In the genomic region with DNA sequence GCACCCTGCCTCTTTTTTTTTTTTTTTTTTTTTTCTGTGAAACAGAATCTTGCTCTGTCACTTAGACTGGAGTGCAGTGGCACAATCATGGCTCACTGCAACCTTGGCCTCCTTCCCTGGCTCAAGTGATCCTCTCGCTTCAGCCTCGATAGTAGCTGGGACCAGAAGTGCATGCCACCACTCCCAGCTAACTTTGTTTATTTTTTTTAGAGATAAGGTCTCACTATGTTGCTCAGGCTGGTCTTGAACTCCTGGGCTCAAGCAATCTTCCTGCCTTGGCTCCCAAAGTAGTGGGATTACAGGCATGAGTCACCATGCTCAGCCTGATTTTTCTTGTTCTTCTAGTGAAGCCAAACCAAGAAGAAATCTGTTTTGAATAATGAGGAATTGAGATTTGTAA, we compare ENCODE assay signal across 1 cellular context.
TF ChIP-seq lines count a peak whose summit lies in the region.

No MANE protein-coding gene starts in this region.

TF ChIP-seq in HEK293, 187 proteins besides CTCF, POLR2A, EP300 and RAD21 (continued from another document and continues in another):
- TF ChIP-seq AEBP2 (tag by site-specific recombination; IDR thresholded peaks at IDR 0.05; ENCODE audit: borderline replicate concordance) (no peak), ZNF404 (tag by site-specific recombination; IDR thresholded peaks at IDR 0.05) (no peak), ZNF324 (tag by site-specific recombination; IDR thresholded peaks at IDR 0.05) (no peak; the same call in 1 of the 2 replicates), ZNF660 (tag by site-specific recombination; IDR thresholded peaks at IDR 0.05) (no peak), MZF1 (tag by site-specific recombination; IDR thresholded peaks at IDR 0.05; ENCODE audit: borderline replicate concordance) (peak; percentile 64; the same call in 1 of the 2 replicates), ZNF416 (tag by site-specific recombination; IDR thresholded peaks at IDR 0.05) (no peak), PBX3 (CRISPR knock-in tag; IDR thresholded peaks at IDR 0.05) (no peak), YY1 (tag by site-specific recombination; IDR thresholded peaks at IDR 0.05) (no peak), TSHZ1 (tag by site-specific recombination; IDR thresholded peaks at IDR 0.05; ENCODE audit: borderline replicate concordance) (no peak), ZXDB (tag by site-specific recombination; IDR thresholded peaks at IDR 0.05) (peak; percentile 63), ZNF580 (tag by site-specific recombination; IDR thresholded peaks at IDR 0.05) (peak; percentile 72), ZNF518A (tag by site-specific recombination; conservative IDR thresholded peaks at IDR 0.05; ENCODE audit: low read depth) (no peak), BCL11B (tag by site-specific recombination; IDR thresholded peaks at IDR 0.05; ENCODE audit: low read depth) (0 out of 2 replicates have a peak, but pooled peaks have one; percentile 26), ZNF362 (tag by site-specific recombination; IDR thresholded peaks at IDR 0.05) (peak; percentile 76; the same call in 1 of the 2 replicates), FEZF1 (tag by site-specific recombination; IDR thresholded peaks at IDR 0.05) (peak; percentile 65), ZNF335 (tag by site-specific recombination; conservative IDR thresholded peaks at IDR 0.05) (no peak; the same call in 1 of the 2 replicates), HOXD13 (CRISPR knock-in tag; IDR thresholded peaks at IDR 0.05; ENCODE audit: borderline replicate concordance) (no peak), WT1 (tag by site-specific recombination; IDR thresholded peaks at IDR 0.05) (peak; percentile 89), ZNF214 (tag by site-specific recombination; IDR thresholded peaks at IDR 0.05; ENCODE audit: borderline replicate concordance) (no peak), ZNF248 (tag by site-specific recombination; IDR thresholded peaks at IDR 0.05) (no peak), ZNF843 (tag by site-specific recombination; IDR thresholded peaks at IDR 0.05) (peak; percentile 81), YY2 (tag by site-specific recombination; IDR thresholded peaks at IDR 0.05) (no peak), ZNF394 (tag by site-specific recombination; IDR thresholded peaks at IDR 0.05; ENCODE audit: borderline replicate concordance) (no peak), ZNF398 (tag by site-specific recombination; IDR thresholded peaks at IDR 0.05) (no peak), BCL11A (tag by site-specific recombination; IDR thresholded peaks at IDR 0.05; ENCODE audit: low read depth) (peak; percentile 92; the same call in 1 of the 2 replicates), ZNF138 (tag by site-specific recombination; IDR thresholded peaks at IDR 0.05; ENCODE audit: borderline replicate concordance) (no peak), GLIS2 (tag by site-specific recombination; IDR thresholded peaks at IDR 0.05) (no peak), ZNF692 (tag by site-specific recombination; IDR thresholded peaks at IDR 0.05) (0 out of 2 replicates have a peak, but pooled peaks have one; percentile 44), ZNF148 (tag by site-specific recombination; IDR thresholded peaks at IDR 0.05; ENCODE audit: borderline replicate concordance) (no peak)
- TF ChIP-seq, protein P1, sequence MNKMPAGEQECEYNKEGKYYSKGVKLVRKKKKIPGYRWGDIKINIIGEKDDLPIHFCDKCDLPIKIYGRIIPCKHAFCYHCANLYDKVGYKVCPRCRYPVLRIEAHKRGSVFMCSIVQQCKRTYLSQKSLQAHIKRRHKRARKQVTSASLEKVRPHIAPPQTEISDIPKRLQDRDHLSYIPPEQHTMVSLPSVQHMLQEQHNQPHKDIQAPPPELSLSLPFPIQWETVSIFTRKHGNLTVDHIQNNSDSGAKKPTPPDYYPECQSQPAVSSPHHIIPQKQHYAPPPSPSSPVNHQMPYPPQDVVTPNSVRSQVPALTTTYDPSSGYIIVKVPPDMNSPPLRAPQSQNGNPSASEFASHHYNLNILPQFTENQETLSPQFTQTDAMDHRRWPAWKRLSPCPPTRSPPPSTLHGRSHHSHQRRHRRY (tag by site-specific recombination; IDR thresholded peaks at IDR 0.05), result no peak
- TF ChIP-seq, protein P2, sequence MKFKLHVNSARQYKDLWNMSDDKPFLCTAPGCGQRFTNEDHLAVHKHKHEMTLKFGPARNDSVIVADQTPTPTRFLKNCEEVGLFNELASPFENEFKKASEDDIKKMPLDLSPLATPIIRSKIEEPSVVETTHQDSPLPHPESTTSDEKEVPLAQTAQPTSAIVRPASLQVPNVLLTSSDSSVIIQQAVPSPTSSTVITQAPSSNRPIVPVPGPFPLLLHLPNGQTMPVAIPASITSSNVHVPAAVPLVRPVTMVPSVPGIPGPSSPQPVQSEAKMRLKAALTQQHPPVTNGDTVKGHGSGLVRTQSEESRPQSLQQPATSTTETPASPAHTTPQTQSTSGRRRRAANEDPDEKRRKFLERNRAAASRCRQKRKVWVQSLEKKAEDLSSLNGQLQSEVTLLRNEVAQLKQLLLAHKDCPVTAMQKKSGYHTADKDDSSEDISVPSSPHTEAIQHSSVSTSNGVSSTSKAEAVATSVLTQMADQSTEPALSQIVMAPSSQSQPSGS (tag by site-specific recombination; IDR thresholded peaks at IDR 0.05; ENCODE audit: low read depth), result no peak
